15 cellular contexts compared by ENCODE assay signal in the genomic region with DNA sequence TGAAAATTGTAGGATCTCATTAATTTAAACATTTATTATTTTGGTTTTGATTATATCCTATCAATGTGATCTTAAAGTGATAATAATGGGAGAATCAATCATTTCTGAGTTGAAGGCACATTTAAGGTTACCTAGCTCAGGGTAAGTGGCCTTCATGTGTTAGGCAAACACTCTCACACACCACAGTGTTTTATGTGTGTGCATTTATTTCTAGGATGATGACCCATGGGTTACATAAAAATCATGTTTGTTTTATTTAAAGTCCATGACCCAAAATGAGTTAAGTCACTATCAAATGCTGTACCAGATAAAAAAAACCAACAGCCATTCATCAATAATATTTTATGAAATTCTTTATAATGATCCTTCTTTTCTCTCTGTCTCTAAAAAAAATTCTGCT.
DNase-seq lines count a peak whose midpoint lies in the region; ATAC-seq, FAIRE-seq and TF ChIP-seq lines count a peak whose summit lies in the region.
"Had no signal": no experiment of that assay in that cellular context is flagged by ENCODE, and none has a peak within 500 bp of the region (broad histone marks: within the 10 kb centered on the region; RNA-seq: fewer than 3 reads in every experiment).

No MANE protein-coding gene starts in this region.

- H3K4me3 ChIP-seq in SK-N-MC (no peak overlapping the region), gastroesophageal sphincter (no peak overlapping the region), sigmoid colon (no peak overlapping the region)
- H3K4me3 ChIP-seq: BLaER1 treated with 17β-estradiol and CSF1 and Interleukin-3, amounts not matched to agents 10 nM and 100 nM had no signal

- peak overlapping the region; percentile 87; the same call in 1 of the 2 replicates for H3K27ac ChIP-seq in SK-N-MC
- peak overlapping the region in 3 of 4 donors; percentile 45 to 65 (median 63) for H3K27ac ChIP-seq in gastroesophageal sphincter
- H3K27ac ChIP-seq in sigmoid colon: peak overlapping the region in 3 of 4 donors; percentile 47 to 65 (median 54)
- H3K27ac ChIP-seq: BLaER1 treated with 17β-estradiol and CSF1 and Interleukin-3, amounts not matched to agents 10 nM and 100 nM had no signal

- no peak for FAIRE-seq in RCC 7860 (lab: Jason Lieb, UNC)
- FAIRE-seq: HTR-8/SVneo had no signal

- H3K4me1 ChIP-seq in gastroesophageal sphincter (peaks cover 0 to 27% (median 12%) of the 10 kb centered on the region in 3 donors), sigmoid colon (peaks cover 0 to 35% (median 29%) of the 10 kb centered on the region in 4 donors)
- H3K4me1 ChIP-seq: BLaER1 treated with 17β-estradiol and CSF1 and Interleukin-3, amounts not matched to agents 10 nM and 100 nM had no signal

- DNase-seq in NCI-H2029 (lab: John Stamatoyannopoulos, UW): peak; percentile 2
- no peak for DNase-seq in NCI-H2029 treated with DMSO at 0.1 percent for 48 hours (lab: John Stamatoyannopoulos, UW)
- DNase-seq in SK-N-MC (ENCODE audit: low read depth, low spot score): no peak
- DNase-seq in sigmoid colon: no peak
- no peak for DNase-seq in activated naive CD4-positive, alpha-beta T cell (lab: John Stamatoyannopoulos, UW)
- DNase-seq in RCC 7860 (ENCODE audit: low spot score): no peak
- DNase-seq in stimulated activated CD4-positive, alpha-beta T cell treated with anti-CD3 and anti-CD28 coated beads, Interleukin-4, amount 100 ng/mL, for 24 hours: no peak
- DNase-seq: 8988T; ACHN; CD4-positive, CD25-positive, alpha-beta regulatory T cell; HCEC 1CT; HFFc6 had no signal

- intact Hi-C loops in sigmoid colon (cut with DNase I): loop anchor here (5.0 kb wide), 1 partner anchor 74 kb away; no protein-coding TSS in a partner anchor

- TF ChIP-seq EP300 in gastroesophageal sphincter (IDR thresholded peaks at IDR 0.05) (no peak), sigmoid colon (IDR thresholded peaks at IDR 0.05) (no peak)

- no peak for TF ChIP-seq CTCF in gastroesophageal sphincter (IDR thresholded peaks at IDR 0.05)
- TF ChIP-seq CTCF in sigmoid colon (IDR thresholded peaks at IDR 0.05): no peak

- no peaks in the 10 kb centered on the region for H3K9me3 ChIP-seq in SK-N-MC (ENCODE audit: low read depth, low read length)
- H3K9me3 ChIP-seq in gastroesophageal sphincter: no peaks in the 10 kb centered on the region
- H3K9me3 ChIP-seq in sigmoid colon: no peaks in the 10 kb centered on the region

- H3K9ac ChIP-seq in SK-N-MC (ENCODE audit: insufficient read length): no peak overlapping the region
- H3K9ac ChIP-seq: BLaER1 treated with 17β-estradiol and CSF1 and Interleukin-3, amounts not matched to agents 10 nM and 100 nM had no signal

- H3K36me3 ChIP-seq in SK-N-MC (ENCODE audit: insufficient read depth, low read length) (no peaks in the 10 kb centered on the region), gastroesophageal sphincter (no peaks in the 10 kb centered on the region), sigmoid colon (no peaks in the 10 kb centered on the region)
- H3K36me3 ChIP-seq: BLaER1 treated with 17β-estradiol and CSF1 and Interleukin-3, amounts not matched to agents 10 nM and 100 nM had no signal

- no peaks in the 10 kb centered on the region for H3K27me3 ChIP-seq in gastroesophageal sphincter
- H3K27me3 ChIP-seq in sigmoid colon: no peaks in the 10 kb centered on the region
- H3K27me3 ChIP-seq: BLaER1 treated with 17β-estradiol and CSF1 and Interleukin-3, amounts not matched to agents 10 nM and 100 nM had no signal

- no peak for ATAC-seq in gastroesophageal sphincter

- TF ChIP-seq POLR2A in gastroesophageal sphincter (IDR thresholded peaks at IDR 0.05) (no peak), sigmoid colon (IDR thresholded peaks at IDR 0.05) (no peak)
